Comparison of ENCODE assay signal across 27 cellular contexts in the genomic region with DNA sequence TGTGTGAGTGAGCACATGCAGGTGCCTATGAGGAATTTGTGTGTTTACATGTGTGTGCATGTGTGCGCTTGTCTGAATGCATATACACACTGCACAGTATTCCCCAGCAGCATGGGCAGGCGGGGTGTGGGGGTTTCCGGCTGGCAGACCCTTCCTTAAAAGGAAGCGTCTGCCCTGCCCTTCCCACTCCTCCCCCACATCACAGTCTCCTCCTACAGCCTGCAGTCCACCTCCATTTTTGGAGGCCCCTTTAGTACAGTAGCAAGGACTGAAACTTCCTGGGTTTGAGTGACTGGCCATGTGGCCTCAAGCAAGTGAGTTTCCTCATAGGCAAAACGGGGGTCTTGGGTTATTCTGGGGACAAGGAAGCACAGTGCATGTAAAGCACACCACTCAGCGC.
"Had no signal": no experiment of that assay in that cellular context is flagged by ENCODE, and none has a peak within 500 bp of the region (broad histone marks: within the 10 kb centered on the region; RNA-seq: fewer than 3 reads in every experiment).

No MANE protein-coding gene starts in this region.

- H3K27me3 ChIP-seq: colonic mucosa, gastrocnemius medialis, right lobe of liver, testis, transverse colon, vagina had no signal

- H3K4me3 Mint-ChIP-seq: activated T-cell treated with anti-CD3 and anti-CD28 coated beads, Interleukin-2, amount 50 U/mL, for 4 hours; activated T-helper 17 cell treated with anti-CD3 and anti-CD28 coated beads, Interleukin-2, amount 50 U/mL, for 72 hours; mesothelial cell of epicardium; naive B cell; neural crest cell; T-helper 2 cell treated with Interferon-gamma antibody and Interleukin-4, amounts not matched to agents 5 μg/mL and 100 μg/mL, for 36 hours had no signal

- FAIRE-seq: bronchial epithelial cell, keratinocyte had no signal

- ATAC-seq: activated naive CD4-positive, alpha-beta T cell treated with anti-CD3 and anti-CD28 coated beads, Interleukin-2, amount 50 U/mL, for 72 hours; activated T-cell treated with anti-CD3 and anti-CD28 coated beads, Interleukin-2, amount 50 U/mL, for 4 hours; activated T-helper 17 cell treated with anti-CD3 and anti-CD28 coated beads, Interleukin-2, amount 50 U/mL, for 72 hours; gastrocnemius medialis; right lobe of liver; stimulated activated naive CD8-positive, alpha-beta T cell treated with anti-CD3 and anti-CD28 coated beads, Interleukin-15, Interleukin-2, amounts not matched to agents 100 U/mL and 50 U/mL, for 24 hours had no signal

- DNase-seq: activated CD4-positive, alpha-beta T cell treated with anti-CD3 and anti-CD28 coated beads for 48 hours; activated CD4-positive, alpha-beta T cell treated with anti-CD3 and anti-CD28 coated beads, Interleukin-2, amount 50 U/mL, for 48 hours; activated naive CD4-positive, alpha-beta T cell; activated T-cell treated with anti-CD3 and anti-CD28 coated beads, Interleukin-2, amount 50 U/mL, for 4 hours; anterior cingulate cortex; cerebellar nuclear complex; colonic mucosa; effector CD8-positive, alpha-beta T cell; gastrocnemius medialis; glutamatergic neuron; left cardiac atrium; naive B cell; right lobe of liver; stimulated activated CD4-positive, alpha-beta T cell treated with anti-CD3 and anti-CD28 coated beads, Interleukin-12 subunit alpha, Interleukin-12 subunit beta, amount 100 ng/mL, for 4 hours; stimulated activated CD4-positive, alpha-beta T cell treated with anti-CD3 and anti-CD28 coated beads, Interleukin-4, amount 100 ng/mL, for 1 hour; stimulated activated naive CD8-positive, alpha-beta T cell treated with anti-CD3 and anti-CD28 coated beads, Interleukin-15, Interleukin-2, amounts not matched to agents 100 U/mL and 50 U/mL, for 24 hours; T-helper 1 cell; testis; transverse colon had no signal

- H3K27ac ChIP-seq: colonic mucosa, gastrocnemius medialis, right lobe of liver, testis, transverse colon, vagina had no signal

- H3K4me1 ChIP-seq: colonic mucosa, right lobe of liver, testis, transverse colon, vagina had no signal

- H3K4me1 Mint-ChIP-seq: naive B cell had no signal

- H3K36me3 ChIP-seq: colonic mucosa, gastrocnemius medialis, right lobe of liver, transverse colon, vagina had no signal

- H3K9me3 ChIP-seq: colonic mucosa, gastrocnemius medialis, right lobe of liver, testis, transverse colon, vagina had no signal

- H3K27ac Mint-ChIP-seq: activated naive CD4-positive, alpha-beta T cell treated with anti-CD3 and anti-CD28 coated beads, Interleukin-2, amount 50 U/mL, for 72 hours; activated T-helper 17 cell treated with anti-CD3 and anti-CD28 coated beads, Interleukin-2, amount 50 U/mL, for 72 hours; mesothelial cell of epicardium; T-helper 2 cell treated with Interferon-gamma antibody and Interleukin-4, amounts not matched to agents 5 μg/mL and 100 μg/mL, for 36 hours had no signal

- H3K4me3 ChIP-seq: colonic mucosa, gastrocnemius medialis, right lobe of liver, testis, transverse colon, vagina had no signal

- H3K9me3 Mint-ChIP-seq: activated naive CD4-positive, alpha-beta T cell treated with anti-CD3 and anti-CD28 coated beads, Interleukin-2, amount 50 U/mL, for 72 hours; activated T-cell treated with anti-CD3 and anti-CD28 coated beads, Interleukin-2, amount 50 U/mL, for 4 hours; activated T-helper 17 cell treated with anti-CD3 and anti-CD28 coated beads, Interleukin-2, amount 50 U/mL, for 72 hours; mesothelial cell of epicardium; neural crest cell; T-helper 2 cell treated with Interferon-gamma antibody and Interleukin-4, amounts not matched to agents 5 μg/mL and 100 μg/mL, for 36 hours had no signal

- H3K36me3 Mint-ChIP-seq: activated naive CD4-positive, alpha-beta T cell treated with anti-CD3 and anti-CD28 coated beads, Interleukin-2, amount 50 U/mL, for 72 hours; mesothelial cell of epicardium; naive B cell had no signal
